Comparison of ENCODE assay signal across 38 cellular contexts in the genomic region with DNA sequence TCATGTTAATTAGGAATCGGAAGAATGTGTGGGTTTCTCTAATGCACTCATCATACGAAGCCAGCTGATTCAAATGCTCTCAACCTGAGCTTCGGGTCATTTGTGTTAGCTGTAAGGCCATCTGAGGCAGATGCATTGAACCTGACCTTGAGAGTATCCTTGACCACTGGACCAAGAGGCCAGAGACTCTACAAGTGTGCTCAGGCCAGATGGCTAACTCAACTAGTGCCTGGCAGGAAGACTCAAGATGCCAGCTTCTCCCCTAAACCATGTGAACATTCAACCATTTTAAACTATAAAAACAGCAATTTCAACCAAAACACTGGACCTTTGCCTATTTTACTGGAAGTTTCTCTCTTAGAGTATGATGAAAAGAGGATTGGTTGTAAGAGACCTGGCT.
"Had no signal": no experiment of that assay in that cellular context is flagged by ENCODE, and none has a peak within 500 bp of the region (broad histone marks: within the 10 kb centered on the region; RNA-seq: fewer than 3 reads in every experiment).

No MANE protein-coding gene starts in this region.

- H3K27ac Mint-ChIP-seq: activated naive CD4-positive, alpha-beta T cell treated with anti-CD3 and anti-CD28 coated beads for 36 hours; activated naive CD4-positive, alpha-beta T cell treated with anti-CD3 and anti-CD28 coated beads, Interleukin-2, amount 10 ng/mL, durations not matched to agents 7 days and 5 days; activated naive CD4-positive, alpha-beta T cell treated with anti-CD3 and anti-CD28 coated beads, Interleukin-2, amount 50 U/mL, for 24 hours; activated naive CD4-positive, alpha-beta T cell treated with anti-CD3 and anti-CD28 coated beads, Interleukin-2, amount 50 U/mL, for 72 hours; activated naive CD8-positive, alpha-beta T cell; activated naive CD8-positive, alpha-beta T cell treated with anti-CD3 and anti-CD28 coated beads for 36 hours; activated naive CD8-positive, alpha-beta T cell treated with anti-CD3 and anti-CD28 coated beads, Interleukin-2, amount 10 ng/mL, durations not matched to agents 7 days and 5 days; activated naive CD8-positive, alpha-beta T cell treated with anti-CD3 and anti-CD28 coated beads, Interleukin-2, amount 50 U/mL, for 24 hours; activated T-cell treated with anti-CD3 and anti-CD28 coated beads, Interleukin-2, amount 50 U/mL, for 24 hours; activated T-cell treated with anti-CD3 and anti-CD28 coated beads, Interleukin-2, amount 50 U/mL, for 72 hours; activated T-helper 1 cell treated with anti-CD3 and anti-CD28 coated beads, Interleukin-12 subunit alpha, Interleukin-12 subunit beta, Interleukin-2, Interleukin-4 antibody, amounts not matched to agents 30 ng/mL and 10 ng/mL and 1 ng/mL, durations not matched to agents 14 hours and 24 hours and 36 hours; activated T-helper 17 cell treated with anti-CD3 and anti-CD28 coated beads, Interleukin-2, amount 50 U/mL, for 72 hours; activated T-helper 2 cell treated with anti-CD3 and anti-CD28 coated beads, Interferon-gamma antibody, Interleukin-2, Interleukin-4, amounts not matched to agents 10 μg/mL and 5 μg/mL and 100 μg/mL, durations not matched to agents 14 hours and 24 hours and 36 hours; brain had no signal

- H3K27me3 Mint-ChIP-seq: activated naive CD4-positive, alpha-beta T cell treated with anti-CD3 and anti-CD28 coated beads, Interleukin-2, amount 10 ng/mL, durations not matched to agents 7 days and 5 days; activated naive CD8-positive, alpha-beta T cell; activated naive CD8-positive, alpha-beta T cell treated with anti-CD3 and anti-CD28 coated beads, Interleukin-2, amount 10 ng/mL, durations not matched to agents 7 days and 5 days; activated naive CD8-positive, alpha-beta T cell treated with anti-CD3 and anti-CD28 coated beads, Interleukin-2, amount 50 U/mL, for 24 hours; activated T-helper 17 cell treated with anti-CD3 and anti-CD28 coated beads, Interleukin-2, amount 50 U/mL, for 72 hours had no signal

- H3K9me3 ChIP-seq: adrenal gland, ascending aorta, body of pancreas had no signal

- H3K36me3 ChIP-seq: adrenal gland, ascending aorta, brain microvascular endothelial cell, breast epithelium, cardiac muscle cell had no signal

- H3K9me3 Mint-ChIP-seq: activated naive CD4-positive, alpha-beta T cell treated with anti-CD3 and anti-CD28 coated beads for 36 hours; activated naive CD8-positive, alpha-beta T cell treated with anti-CD3 and anti-CD28 coated beads for 36 hours; activated T-cell treated with anti-CD3 and anti-CD28 coated beads, Interleukin-2, amount 50 U/mL, for 24 hours; central memory CD8-positive, alpha-beta T cell had no signal

- H3K27ac ChIP-seq: adrenal gland, ascending aorta, body of pancreas, brain microvascular endothelial cell, breast epithelium, cardiac muscle cell had no signal

- H3K36me3 Mint-ChIP-seq: activated naive CD4-positive, alpha-beta T cell treated with anti-CD3 and anti-CD28 coated beads, Interleukin-2, amount 10 ng/mL, durations not matched to agents 7 days and 5 days; activated naive CD4-positive, alpha-beta T cell treated with anti-CD3 and anti-CD28 coated beads, Interleukin-2, amount 50 U/mL, for 24 hours; activated naive CD8-positive, alpha-beta T cell; activated naive CD8-positive, alpha-beta T cell treated with anti-CD3 and anti-CD28 coated beads for 36 hours; activated naive CD8-positive, alpha-beta T cell treated with anti-CD3 and anti-CD28 coated beads, Interleukin-2, amount 10 ng/mL, durations not matched to agents 7 days and 5 days; brain had no signal

- ATAC-seq: activated naive CD4-positive, alpha-beta T cell treated with anti-CD3 and anti-CD28 coated beads, Interleukin-2, amount 50 U/mL, for 72 hours; activated naive CD8-positive, alpha-beta T cell treated with anti-CD3 and anti-CD28 coated beads, Interleukin-2, amount 50 U/mL, for 24 hours; activated T-cell treated with anti-CD3 and anti-CD28 coated beads, Interleukin-2, amount 50 U/mL, for 4 hours; activated T-cell treated with anti-CD3 and anti-CD28 coated beads, Interleukin-2, amount 50 U/mL, for 72 hours; activated T-helper 17 cell treated with anti-CD3 and anti-CD28 coated beads, Interleukin-2, amount 50 U/mL, for 72 hours; body of pancreas had no signal

- H3K4me1 Mint-ChIP-seq: activated naive CD4-positive, alpha-beta T cell treated with anti-CD3 and anti-CD28 coated beads, Interleukin-2, amount 10 ng/mL, durations not matched to agents 7 days and 5 days; activated naive CD4-positive, alpha-beta T cell treated with anti-CD3 and anti-CD28 coated beads, Interleukin-2, amount 50 U/mL, for 24 hours; activated naive CD8-positive, alpha-beta T cell treated with anti-CD3 and anti-CD28 coated beads for 36 hours; activated naive CD8-positive, alpha-beta T cell treated with anti-CD3 and anti-CD28 coated beads, Interleukin-2, amount 10 ng/mL, durations not matched to agents 7 days and 5 days; activated naive CD8-positive, alpha-beta T cell treated with anti-CD3 and anti-CD28 coated beads, Interleukin-2, amount 50 U/mL, for 24 hours; activated T-helper 17 cell treated with anti-CD3 and anti-CD28 coated beads, Interleukin-2, amount 50 U/mL, for 72 hours; central memory CD8-positive, alpha-beta T cell had no signal

- H3K4me3 ChIP-seq: adrenal gland, ascending aorta, body of pancreas, breast epithelium, cardiac muscle cell had no signal

- H3K4me1 ChIP-seq: adrenal gland, ascending aorta, body of pancreas, breast epithelium had no signal

- DNase-seq: activated effector memory CD4-positive, alpha-beta T cell treated with anti-CD3 and anti-CD28 coated beads, Interleukin-2, amount 50 U/mL, for 16 hours; activated effector memory CD4-positive, alpha-beta T cell treated with Interleukin-2 at 50 U/mL for 16 hours; activated gamma-delta T cell; activated gamma-delta T cell treated with Interleukin-2 at 50 U/mL for 16 hours; activated naive CD4-positive, alpha-beta T cell; activated naive CD4-positive, alpha-beta T cell treated with anti-CD3 and anti-CD28 coated beads for 36 hours; activated naive CD4-positive, alpha-beta T cell treated with anti-CD3 and anti-CD28 coated beads, Interleukin-2, amount 10 ng/mL, durations not matched to agents 7 days and 5 days; activated naive CD4-positive, alpha-beta T cell treated with anti-CD3 and anti-CD28 coated beads, Interleukin-2, amount 50 U/mL, for 16 hours; activated naive CD4-positive, alpha-beta T cell treated with Interleukin-2 at 50 U/mL for 16 hours; activated naive CD8-positive, alpha-beta T cell treated with anti-CD3 and anti-CD28 coated beads for 36 hours; activated naive CD8-positive, alpha-beta T cell treated with anti-CD3 and anti-CD28 coated beads, Interleukin-2, amount 10 ng/mL, durations not matched to agents 7 days and 5 days; activated naive CD8-positive, alpha-beta T cell treated with anti-CD3 and anti-CD28 coated beads, Interleukin-2, amount 50 U/mL, for 24 hours; activated T-cell treated with anti-CD3 and anti-CD28 coated beads, Interleukin-2, amount 50 U/mL, for 24 hours; activated T-cell treated with anti-CD3 and anti-CD28 coated beads, Interleukin-2, amount 50 U/mL, for 4 hours; activated T-cell treated with anti-CD3 and anti-CD28 coated beads, Interleukin-2, amount 50 U/mL, for 48 hours; activated T-cell treated with anti-CD3 and anti-CD28 coated beads, Interleukin-2, amount 50 U/mL, for 72 hours; adrenal gland; amniotic stem cell; amygdala; anterior cingulate cortex; aorta; body of pancreas; brain microvascular endothelial cell; central memory CD4-positive, alpha-beta T cell; cerebellar nuclear complex had no signal

- H3K27me3 ChIP-seq: ascending aorta, body of pancreas, brain microvascular endothelial cell, cardiac muscle cell had no signal

- FAIRE-seq: astrocyte, bronchial epithelial cell had no signal

- H3K4me3 Mint-ChIP-seq: activated naive CD4-positive, alpha-beta T cell treated with anti-CD3 and anti-CD28 coated beads for 36 hours; activated naive CD4-positive, alpha-beta T cell treated with anti-CD3 and anti-CD28 coated beads, Interleukin-2, amount 10 ng/mL, durations not matched to agents 7 days and 5 days; activated naive CD4-positive, alpha-beta T cell treated with anti-CD3 and anti-CD28 coated beads, Interleukin-2, amount 50 U/mL, for 24 hours; activated naive CD8-positive, alpha-beta T cell; activated naive CD8-positive, alpha-beta T cell treated with anti-CD3 and anti-CD28 coated beads for 36 hours; activated naive CD8-positive, alpha-beta T cell treated with anti-CD3 and anti-CD28 coated beads, Interleukin-2, amount 10 ng/mL, durations not matched to agents 7 days and 5 days; activated naive CD8-positive, alpha-beta T cell treated with anti-CD3 and anti-CD28 coated beads, Interleukin-2, amount 50 U/mL, for 24 hours; activated T-cell treated with anti-CD3 and anti-CD28 coated beads, Interleukin-2, amount 50 U/mL, for 24 hours; activated T-cell treated with anti-CD3 and anti-CD28 coated beads, Interleukin-2, amount 50 U/mL, for 4 hours; activated T-cell treated with anti-CD3 and anti-CD28 coated beads, Interleukin-2, amount 50 U/mL, for 72 hours; activated T-helper 1 cell treated with anti-CD3 and anti-CD28 coated beads, Interleukin-12 subunit alpha, Interleukin-12 subunit beta, Interleukin-2, Interleukin-4 antibody, amounts not matched to agents 30 ng/mL and 10 ng/mL and 1 ng/mL, durations not matched to agents 14 hours and 24 hours and 36 hours; activated T-helper 17 cell treated with anti-CD3 and anti-CD28 coated beads, Interleukin-2, amount 50 U/mL, for 72 hours; brain; central memory CD8-positive, alpha-beta T cell had no signal
